Comparison of ENCODE assay signal across 2 cellular contexts in genomic region chr19:10112895-10113591, GRCh38.
TF ChIP-seq lines count a peak whose summit lies in the region.

No MANE protein-coding gene starts in this region.

TF ChIP-seq in GM23338, 12 proteins besides CTCF, POLR2A, EP300 and RAD21:
- TF ChIP-seq REST (IDR thresholded peaks at IDR 0.05; ENCODE audit: unreplicated experiment) (no peak), POLR2AphosphoS5 (IDR thresholded peaks at IDR 0.05; ENCODE audit: low read depth) (peak; percentile 45)

TF ChIP-seq in SK-N-SH treated with all-trans-retinoic acid at 6 μM for 48 hours, 23 proteins besides CTCF, POLR2A, EP300 and RAD21 (continued from another document):
- TF ChIP-seq CSRNP3 (CRISPR knock-in tag; IDR thresholded peaks at IDR 0.05) (peak; percentile 58; the same call in 1 of the 2 replicates), ZFP30 (CRISPR knock-in tag; IDR thresholded peaks at IDR 0.05) (no peak), GLIS3 (CRISPR knock-in tag; IDR thresholded peaks at IDR 0.05) (peak; percentile 79)
TF ChIP-seq in SK-N-SH treated with all-trans-retinoic acid at 6 μM for 48 hours: peak in this region for 3.
